27 cellular contexts compared by ENCODE assay signal in genomic region chrX:130295519-130296314, GRCh38. TPM values are rescaled to one million over a fixed set of nuclear protein-coding genes. Genes with fewer than 3 reads are reported as not detected.
A peak's percentile ranks its signal among the peaks of the same experiment; 100 is the strongest.
DNase-seq lines count a peak whose midpoint lies in the region; ATAC-seq, FAIRE-seq and TF ChIP-seq lines count a peak whose summit lies in the region.
"Had no signal": no experiment of that assay in that cellular context is flagged by ENCODE, and none has a peak within 500 bp of the region (broad histone marks: within the 10 kb centered on the region; RNA-seq: fewer than 3 reads in every experiment).

No MANE protein-coding gene starts in this region.

- DNase-seq in MG63 (peak; percentile 16), bronchial epithelial cell (ENCODE audit: low read depth) (peak; percentile 44), foreskin keratinocyte (no peak), renal cortical epithelial cell (ENCODE audit: low read depth) (peak; percentile 3), ACHN (no peak), PC-9 (no peak)
- DNase-seq: activated CD4-positive, alpha-beta memory T cell treated with anti-CD3 and anti-CD28 coated beads for 36 hours; activated CD4-positive, alpha-beta T cell treated with anti-CD3 and anti-CD28 coated beads for 1 hour; activated CD8-positive, alpha-beta memory T cell treated with anti-CD3 and anti-CD28 coated beads, Interleukin-2, amount 50 U/mL, for 4 hours; activated naive CD4-positive, alpha-beta T cell treated with anti-CD3 and anti-CD28 coated beads for 36 hours; adrenal gland; body of pancreas; cerebellar nuclear complex; dorsolateral prefrontal cortex; HFFc6; NCI-H1092 treated with DMSO at 0.1 percent for 48 hours; NCI-H1930; NCI-H524; NK-92 treated with Interleukin-12 subunit alpha and Interleukin-12 subunit beta, amount 100 ng/mL, for 24 hours; SHP77 treated with DMSO at 0.1 percent for 48 hours; stimulated activated CD4-positive, alpha-beta T cell treated with anti-CD3 and anti-CD28 coated beads, Interleukin-15, amount 100 ng/mL, for 24 hours; transverse colon had no signal

- peak; percentile 21 for ATAC-seq in foreskin keratinocyte
- ATAC-seq in GM21825 (IDR thresholded peaks at IDR 0.05; ENCODE audit: unreplicated experiment): no peak
- ATAC-seq: body of pancreas; GM23338; K562; stimulated activated effector memory CD8-positive, alpha-beta T cell treated with anti-CD3 and anti-CD28 coated beads, Interleukin-12 subunit alpha, Interleukin-12 subunit beta, amount 100 ng/mL, for 72 hours had no signal

- no peaks in the 10 kb centered on the region for H3K79me2 ChIP-seq in PC-9 (ENCODE audit: low read depth)

- intact Hi-C loops in PC-9 (cut with micrococcal nuclease; ENCODE audit: unreplicated experiment): no loop called here

- POLR2A ChIA-PET in PC-9 (lab: Charles Lee; ENCODE audit: unreplicated experiment): no interaction called here

- H2AFZ ChIP-seq in PC-9: no peak overlapping the region
- H2AFZ ChIP-seq: GM23338 had no signal

- H3K4me3 ChIP-seq in MG63 (no peak overlapping the region), bronchial epithelial cell (ENCODE audit: low read depth, low read length) (no peak overlapping the region), PC-9 (no peak overlapping the region)
- H3K4me3 ChIP-seq: adrenal gland, body of pancreas, dorsolateral prefrontal cortex, GM23338, K562, transverse colon had no signal

- TF ChIP-seq CTCF in bronchial epithelial cell (IDR thresholded peaks at IDR 0.05; ENCODE audit: insufficient read depth, low read length, severe bottlenecking): no peak
- TF ChIP-seq CTCF in foreskin keratinocyte (conservative IDR thresholded peaks at IDR 0.05): no peak
- no peak for TF ChIP-seq CTCF in PC-9 (conservative IDR thresholded peaks at IDR 0.05)

- H3K9me2 ChIP-seq in PC-9 (ENCODE audit: insufficient read depth): peaks cover 5% of the 10 kb centered on the region; the same call in 1 of the 2 replicates

- 0 out of 2 replicates have a peak, but pooled peaks cover 5% of the 10 kb centered on the region for H4K20me1 ChIP-seq in PC-9 (ENCODE audit: insufficient read depth)

- H3K4me2 ChIP-seq in PC-9: no peak overlapping the region
- H3K4me2 ChIP-seq: GM23338 had no signal

- no TSS peak for BruUV-seq in PC-9 (replicated peaks; lab: Mats Ljungman, UMichigan)

- in situ Hi-C loops in ACHN (cut with HindIII; ENCODE audit: low pct_ligation_motif_present, low pct_unique_long_range_greater_than_20kb, low sequenced_read_pairs): no loop called here

- CTCF ChIA-PET in PC-9 (lab: Charles Lee): no interaction called here

- H3K9me3 ChIP-seq in MG63 (no peaks in the 10 kb centered on the region), PC-9 (ENCODE audit: insufficient read depth, low read depth) (no peaks in the 10 kb centered on the region)
- H3K9me3 ChIP-seq: adrenal gland, body of pancreas, transverse colon had no signal

- H3F3A ChIP-seq in PC-9 (ENCODE audit: insufficient read depth, low read depth): no peaks in the 10 kb centered on the region

- no peak for FAIRE-seq in bronchial epithelial cell (lab: Jason Lieb, UNC)
- FAIRE-seq: D721Med, K562 had no signal

- peaks cover 7% of the 10 kb centered on the region for H3K4me1 ChIP-seq in foreskin keratinocyte
- peaks cover 18% of the 10 kb centered on the region for H3K4me1 ChIP-seq in PC-9 (replicated peaks; ENCODE audit: insufficient read depth)
- H3K4me1 ChIP-seq: adrenal gland, body of pancreas, transverse colon had no signal

- H3K27me3 ChIP-seq in MG63 (no peaks in the 10 kb centered on the region), bronchial epithelial cell (ENCODE audit: control insufficient read depth, insufficient read depth, low read length) (no peaks in the 10 kb centered on the region), foreskin keratinocyte (no peaks in the 10 kb centered on the region), PC-9 (ENCODE audit: insufficient read depth, low read depth) (no peaks in the 10 kb centered on the region)
- H3K27me3 ChIP-seq: body of pancreas, transverse colon had no signal

- H3K27ac ChIP-seq in foreskin keratinocyte (no peak overlapping the region), PC-9 (no peak overlapping the region)
- H3K27ac ChIP-seq: adrenal gland, body of pancreas, dorsolateral prefrontal cortex, transverse colon had no signal

- H3K36me3 ChIP-seq in MG63 (no peaks in the 10 kb centered on the region), bronchial epithelial cell (ENCODE audit: control insufficient read depth, insufficient read depth, low read length) (no peaks in the 10 kb centered on the region), PC-9 (ENCODE audit: low read depth) (no peaks in the 10 kb centered on the region)
- H3K36me3 ChIP-seq: adrenal gland, transverse colon had no signal

RNA-seq across cellular contexts. Expression of gene ZNF280C, which starts 27.0 kb away (rescaled TPM):
- total RNA-seq in MG63 (2014; rRNA removed; shearing (Covaris generic); ENCODE audit: low replicate concordance): 1.3 and 4.9 TPM in 2 replicates
- total RNA-seq in bronchial epithelial cell: 0.79 and 0.90 TPM in 2 replicates
- 5.0 and 5.3 TPM in 2 replicates for total RNA-seq in foreskin keratinocyte
- 0.57 and 0.96 TPM in 2 replicates for polyA plus RNA-seq in foreskin keratinocyte
- total RNA-seq in renal cortical epithelial cell: 2.6 and 6.0 TPM in 2 replicates
- 5.8 and 7.8 TPM in 2 replicates for total RNA-seq in PC-9 (2021)

RNA-seq across cellular contexts. Expression of gene SLC25A14, which starts 44.0 kb away (rescaled TPM):
- total RNA-seq in MG63 (2014; rRNA removed; shearing (Covaris generic); ENCODE audit: low replicate concordance): 4.9 and 10.0 TPM in 2 replicates
- total RNA-seq in bronchial epithelial cell (7.4 and 7.7 TPM in 2 replicates), foreskin keratinocyte (9.2 and 10.4 TPM in 2 replicates), renal cortical epithelial cell (4.9 and 12.0 TPM in 2 replicates), PC-9 (2021) (28.2 and 30.4 TPM in 2 replicates)
- polyA plus RNA-seq in foreskin keratinocyte: 9.7 and 10.8 TPM in 2 replicates

Comparison
In these comparisons a context has a peak if more than half of its experiments do, and no peak if none do; other contexts are left out.
1. DNase-seq: peak in MG63 (single experiment), bronchial epithelial cell (single experiment) and renal cortical epithelial cell (single experiment); none in foreskin keratinocyte (0 of 2), ACHN (single experiment) and PC-9 (0 of 2).